11 cellular contexts compared by ENCODE assay signal in the genomic region with DNA sequence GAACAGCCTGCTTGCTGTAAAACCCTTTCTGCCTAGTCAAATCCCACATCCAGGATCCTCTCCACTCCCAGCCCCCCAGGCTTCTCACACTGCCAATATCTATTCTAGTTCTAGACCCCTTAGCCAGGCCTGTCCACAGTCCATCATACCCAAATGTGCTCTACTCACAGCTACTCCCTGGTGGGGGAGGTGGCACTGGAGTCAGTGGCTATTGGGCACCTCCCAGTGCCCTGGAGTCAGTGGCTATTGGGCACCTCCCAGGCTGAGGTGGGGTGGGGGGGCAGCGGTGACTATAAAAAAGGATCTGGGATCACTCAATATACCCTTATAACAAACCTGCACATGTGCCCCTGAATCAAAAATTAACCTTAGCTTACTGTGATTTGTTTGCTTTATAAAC. TPM values are rescaled to one million over a fixed set of nuclear protein-coding genes. Genes with fewer than 3 reads are reported as not detected.
DNase-seq lines count a peak whose midpoint lies in the region; ATAC-seq, FAIRE-seq and TF ChIP-seq lines count a peak whose summit lies in the region.
"Had no signal": no experiment of that assay in that cellular context is flagged by ENCODE, and none has a peak within 500 bp of the region (broad histone marks: within the 10 kb centered on the region; RNA-seq: fewer than 3 reads in every experiment).

No MANE protein-coding gene starts in this region.

- H3K9ac ChIP-seq in keratinocyte (ENCODE audit: control insufficient read depth, extremely low read depth, insufficient read depth, low read length): no peak overlapping the region

- CTCF ChIA-PET in activated naive CD4-positive, alpha-beta T cell treated with anti-CD3 and anti-CD28 coated beads for 36 hours (lab: Charles Lee): interaction anchor here (0.8 to 2.3 kb wide), 5 partner anchors 11 to 66 kb away, joined by 3 to 16 read pairs (median 3); no protein-coding TSS in a partner anchor
- CTCF ChIA-PET in T-cell (lab: Charles Lee): interaction anchor here in 1 of 2 donors (1.1 kb wide), 1 partner anchor 13 kb away, joined by 3 read pairs; no protein-coding TSS in a partner anchor

- no peak overlapping the region for H2AFZ ChIP-seq in keratinocyte (ENCODE audit: control insufficient read depth, low read length)

- H3K36me3 ChIP-seq in keratinocyte (ENCODE audit: control insufficient read depth in 2 of 2, extremely low read depth in 1 of 2, insufficient read depth in 2 of 2, low read length in 2 of 2) (no peaks in the 10 kb centered on the region), testis (ENCODE audit: low read depth, missing control alignments) (no peaks in the 10 kb centered on the region)
- H3K36me3 ChIP-seq: ovary, vagina had no signal

- H3K4me3 ChIP-seq in keratinocyte (ENCODE audit: control insufficient read depth in 2 of 3, extremely low read depth in 1 of 3, insufficient read depth in 2 of 3, low read depth in 1 of 3, low read length in 3 of 3) (no peak overlapping the region), testis (peak overlapping the region; percentile 57 to 65)

- no peaks in the 10 kb centered on the region for H3K36me3 Mint-ChIP-seq in activated naive CD4-positive, alpha-beta T cell treated with anti-CD3 and anti-CD28 coated beads for 36 hours (ENCODE audit: low read depth)
- H3K36me3 Mint-ChIP-seq in T-cell: peaks cover 11% of the 10 kb centered on the region

- H3K27ac ChIP-seq in keratinocyte (ENCODE audit: control insufficient read depth, insufficient read depth, low read length) (no peak overlapping the region), testis (no peak overlapping the region)
- H3K27ac ChIP-seq: ovary, vagina had no signal

- peaks cover 5% of the 10 kb centered on the region for H3K27me3 Mint-ChIP-seq in activated naive CD4-positive, alpha-beta T cell treated with anti-CD3 and anti-CD28 coated beads for 36 hours (ENCODE audit: low read depth)
- H3K27me3 Mint-ChIP-seq in T-cell: peaks cover 0 to 16% of the 10 kb centered on the region in 2 donors

- peak overlapping the region; percentile 16 for H3K4me3 Mint-ChIP-seq in activated naive CD4-positive, alpha-beta T cell treated with anti-CD3 and anti-CD28 coated beads for 36 hours
- H3K4me3 Mint-ChIP-seq in T-cell: peak overlapping the region; percentile 82 to 83 (median 82)

- ATAC-seq in T-cell (replicated peaks in 1 of 4): no peak
- ATAC-seq in GM19023 (IDR thresholded peaks at IDR 0.05; ENCODE audit: unreplicated experiment): no peak

- H3K9me3 ChIP-seq in keratinocyte (ENCODE audit: control insufficient read depth, low read depth, low read length): no peaks in the 10 kb centered on the region
- H3K9me3 ChIP-seq in testis: no peaks in the 10 kb centered on the region
- H3K9me3 ChIP-seq: ovary, vagina had no signal

- H3K27ac Mint-ChIP-seq in activated naive CD4-positive, alpha-beta T cell treated with anti-CD3 and anti-CD28 coated beads for 36 hours: no peak overlapping the region
- H3K27ac Mint-ChIP-seq in T-cell: no peak overlapping the region

- no peaks in the 10 kb centered on the region for H3K9me1 ChIP-seq in keratinocyte (ENCODE audit: control insufficient read depth, extremely low read depth, insufficient read depth, low read length)

- peak overlapping the region; percentile 91 for H3K4me2 ChIP-seq in keratinocyte (ENCODE audit: control insufficient read depth, extremely low read depth, insufficient read depth, low read depth, low read length)

- H4K20me1 ChIP-seq in keratinocyte (ENCODE audit: control insufficient read depth, extremely low read depth, insufficient read depth, low read length): no peaks in the 10 kb centered on the region

- TF ChIP-seq CTCF in keratinocyte (optimal IDR thresholded peaks at IDR 0.05 in 1 of 3, IDR thresholded peaks at IDR 0.05 in 1 of 3, conservative IDR thresholded peaks at IDR 0.05 in 1 of 3; ENCODE audit: extremely low read depth in 1 of 3, insufficient read depth in 2 of 3, low read length in 3 of 3) (no peak), testis (IDR thresholded peaks at IDR 0.05) (no peak)

- no peaks in the 10 kb centered on the region for H3K27me3 ChIP-seq in keratinocyte (ENCODE audit: control insufficient read depth, extremely low read depth, insufficient read depth, low read length)
- no peaks in the 10 kb centered on the region for H3K27me3 ChIP-seq in testis
- H3K27me3 ChIP-seq: ovary, vagina had no signal

- 38 to 43% methylated on average over 1 of the region's 1 CpG for WGBS in testis, 2 donors

- H3K9me3 Mint-ChIP-seq in activated naive CD4-positive, alpha-beta T cell treated with anti-CD3 and anti-CD28 coated beads for 36 hours: no peaks in the 10 kb centered on the region
- no peaks in the 10 kb centered on the region for H3K9me3 Mint-ChIP-seq in T-cell

- H3K79me2 ChIP-seq in keratinocyte (ENCODE audit: control insufficient read depth, insufficient read depth, low read length): no peaks in the 10 kb centered on the region

- POLR2A ChIA-PET in T-cell (lab: Charles Lee): interaction anchor here in 1 of 2 donors (0.5 to 0.6 kb wide), 2 partner anchors 45 to 74 kb away, joined by 3 to 4 read pairs; no protein-coding TSS in a partner anchor

- FAIRE-seq in keratinocyte (lab: Jason Lieb, UNC): no peak

- dilution Hi-C loops in keratinocyte (cut with MboI; ENCODE audit: extremely low pct_ligation_motif_present, low sequenced_read_pairs): no loop called here

- intact Hi-C loops in activated naive CD4-positive, alpha-beta T cell treated with anti-CD3 and anti-CD28 coated beads for 36 hours (cut with micrococcal nuclease): loop anchor here (5.0 kb wide), 1 partner anchor 50 kb away; the partner anchor contains the start of gene PLCB2
- intact Hi-C loops in testis (cut with DNase I; ENCODE audit: low total_unique reads): no loop called here

- no peak for TF ChIP-seq POLR2A in testis (IDR thresholded peaks at IDR 0.05)

- peaks cover 31% of the 10 kb centered on the region for H3K4me1 ChIP-seq in keratinocyte (ENCODE audit: control insufficient read depth, extremely low read depth, insufficient read depth, low read length)
- H3K4me1 ChIP-seq in testis: peaks cover 16% of the 10 kb centered on the region

- peaks cover 2% of the 10 kb centered on the region for H3K4me1 Mint-ChIP-seq in activated naive CD4-positive, alpha-beta T cell treated with anti-CD3 and anti-CD28 coated beads for 36 hours (ENCODE audit: low read depth)
- H3K4me1 Mint-ChIP-seq in T-cell: peaks cover 10 to 17% (median 12%) of the 10 kb centered on the region in 3 donors

- DNase-seq in activated naive CD4-positive, alpha-beta T cell treated with anti-CD3 and anti-CD28 coated beads for 36 hours: no peak
- DNase-seq in activated naive CD4-positive, alpha-beta T cell treated with Interleukin-2 at 50 U/mL for 16 hours: no peak
- DNase-seq in T-cell (no peak), keratinocyte (ENCODE audit: low read depth, low spot score) (no peak), testis (no peak), AG20443 (ENCODE audit: low spot score) (no peak), NCI-H128 (lab: John Stamatoyannopoulos, UW; ENCODE audit: unreplicated experiment) (no peak)

RNA-seq across cellular contexts. Expression of gene DISP2, which starts 0.8 kb away (rescaled TPM):
- total RNA-seq in activated naive CD4-positive, alpha-beta T cell treated with anti-CD3 and anti-CD28 coated beads for 36 hours: under 1 TPM in 1 of 2 experiments, not detected in 1; 0.02 TPM
- total RNA-seq in T-cell (1 to 10 TPM in 1 of 5 donors, under 1 TPM in 4; 0.03 to 1.4 (median 0.18) TPM), testis (1 to 10 TPM; 4.4 to 7.6 TPM)
- polyA plus RNA-seq in keratinocyte (0.12 to 0.68 TPM (median 0.12 TPM) in 3 replicates), testis (ENCODE audit: insufficient read depth, low read depth, low replicate concordance) (3.0 TPM)
- polyA plus RNA-seq in keratinocyte (2011; ENCODE audit: low read depth): 0.05 TPM
- polyA plus RNA-seq in keratinocyte (2011; cell fraction: cytosol; rRNA removed): 0.09 and 0.60 TPM in 2 replicates
- polyA plus RNA-seq in keratinocyte (2011; cell fraction: nucleus; rRNA removed): 0.97 and 1.1 TPM in 2 replicates
- polyA plus RNA-seq in keratinocyte (2012; ENCODE audit: low replicate concordance): 0.28 and 1.6 TPM in 2 replicates
- polyA minus RNA-seq in keratinocyte: 0.26 to 1.2 TPM (median 0.64 TPM) in 3 replicates
- 0.19 TPM for polyA minus RNA-seq in keratinocyte (2011; cell fraction: cytosol; rRNA and poly(A)+ RNA removed)
- 0.54 and 0.74 TPM in 2 replicates for polyA minus RNA-seq in keratinocyte (2011; cell fraction: nucleus; rRNA and poly(A)+ RNA removed)

RNA-seq across cellular contexts. Expression of gene PHGR1, which starts 6.4 kb away (rescaled TPM):
- not detected for total RNA-seq in activated naive CD4-positive, alpha-beta T cell treated with anti-CD3 and anti-CD28 coated beads for 36 hours
- total RNA-seq in T-cell (under 1 TPM in 1 of 5 donors, not detected in 4; 0.70 TPM), testis (not detected)
- polyA plus RNA-seq in keratinocyte (not detected in 3 replicates), testis (ENCODE audit: insufficient read depth, low read depth, low replicate concordance) (not detected)
- not detected for polyA plus RNA-seq in keratinocyte (2011; ENCODE audit: low read depth)
- polyA plus RNA-seq in keratinocyte (2011; cell fraction: cytosol; rRNA removed): not detected in 2 replicates
- not detected in 2 replicates for polyA plus RNA-seq in keratinocyte (2011; cell fraction: nucleus; rRNA removed)
- polyA plus RNA-seq in keratinocyte (2012; ENCODE audit: low replicate concordance): not detected in 2 replicates
- not detected in 3 replicates for polyA minus RNA-seq in keratinocyte
- not detected for polyA minus RNA-seq in keratinocyte (2011; cell fraction: cytosol; rRNA and poly(A)+ RNA removed)
- polyA minus RNA-seq in keratinocyte (2011; cell fraction: nucleus; rRNA and poly(A)+ RNA removed): not detected in 2 replicates
- polyA plus RNA-seq: BJ had no signal

RNA-seq across cellular contexts. Expression of gene CCDC9B, which starts 16.5 kb away (rescaled TPM):
- 1 to 10 TPM; 1.9 to 2.2 TPM for total RNA-seq in activated naive CD4-positive, alpha-beta T cell treated with anti-CD3 and anti-CD28 coated beads for 36 hours
- total RNA-seq in T-cell (1 to 10 TPM in 4 of 5 donors, under 1 TPM in 1; 0.80 to 2.2 (median 1.7) TPM), testis (10 to 100 TPM; 36.8 to 38.9 TPM)
- polyA plus RNA-seq in keratinocyte (6.3 to 9.6 TPM (median 7.4 TPM) in 3 replicates), testis (ENCODE audit: insufficient read depth, low read depth, low replicate concordance) (20.4 TPM)
- polyA plus RNA-seq in keratinocyte (2011; ENCODE audit: low read depth): 32.3 TPM
- 7.6 and 13.9 TPM in 2 replicates for polyA plus RNA-seq in keratinocyte (2011; cell fraction: cytosol; rRNA removed)
- 105 and 122 TPM in 2 replicates for polyA plus RNA-seq in keratinocyte (2011; cell fraction: nucleus; rRNA removed)
- 22.8 and 85.9 TPM in 2 replicates for polyA plus RNA-seq in keratinocyte (2012; ENCODE audit: low replicate concordance)
- 27.3 to 109 TPM (median 58.7 TPM) in 3 replicates for polyA minus RNA-seq in keratinocyte
- polyA minus RNA-seq in keratinocyte (2011; cell fraction: cytosol; rRNA and poly(A)+ RNA removed): 16.5 TPM
- polyA minus RNA-seq in keratinocyte (2011; cell fraction: nucleus; rRNA and poly(A)+ RNA removed): 44.7 and 58.6 TPM in 2 replicates

RNA-seq across cellular contexts. Expression of gene KNSTRN, which starts 25.3 kb away (rescaled TPM):
- 10 to 100 TPM; 60.7 to 62.1 TPM for total RNA-seq in activated naive CD4-positive, alpha-beta T cell treated with anti-CD3 and anti-CD28 coated beads for 36 hours
- total RNA-seq in T-cell: 1 to 10 TPM; 3.8 to 8.0 (median 6.2) TPM
- polyA plus RNA-seq in keratinocyte: 21.0 to 42.8 TPM (median 42.4 TPM) in 3 replicates
- 47.0 TPM for polyA plus RNA-seq in keratinocyte (2011; ENCODE audit: low read depth)
- 22.2 and 37.8 TPM in 2 replicates for polyA plus RNA-seq in keratinocyte (2011; cell fraction: cytosol; rRNA removed)
- 22.5 and 30.4 TPM in 2 replicates for polyA plus RNA-seq in keratinocyte (2011; cell fraction: nucleus; rRNA removed)
- polyA plus RNA-seq in keratinocyte (2012; ENCODE audit: low replicate concordance): 12.5 and 33.3 TPM in 2 replicates
- 17.3 to 74.2 TPM (median 19.2 TPM) in 3 replicates for polyA minus RNA-seq in keratinocyte
- polyA minus RNA-seq in keratinocyte (2011; cell fraction: cytosol; rRNA and poly(A)+ RNA removed): 18.4 TPM
- 9.4 and 21.8 TPM in 2 replicates for polyA minus RNA-seq in keratinocyte (2011; cell fraction: nucleus; rRNA and poly(A)+ RNA removed)
- 10 to 100 TPM; 39.6 to 66.9 TPM for total RNA-seq in testis
- 125 TPM for polyA plus RNA-seq in testis (ENCODE audit: insufficient read depth, low read depth, low replicate concordance)

RNA-seq across cellular contexts. Expression of gene INAFM2, which starts 33.8 kb away (rescaled TPM):
- 1 to 10 TPM; 4.9 to 6.5 TPM for total RNA-seq in activated naive CD4-positive, alpha-beta T cell treated with anti-CD3 and anti-CD28 coated beads for 36 hours
- 10 to 100 TPM in 1 of 5 donors, 1 to 10 TPM in 4; 5.5 to 10.9 (median 6.4) TPM for total RNA-seq in T-cell
- 9.1 to 15.2 TPM (median 13.5 TPM) in 3 replicates for polyA plus RNA-seq in keratinocyte
- polyA plus RNA-seq in keratinocyte (2011; ENCODE audit: low read depth): 2.5 TPM
- 8.5 and 17.1 TPM in 2 replicates for polyA plus RNA-seq in keratinocyte (2011; cell fraction: cytosol; rRNA removed)
- 17.2 and 18.4 TPM in 2 replicates for polyA plus RNA-seq in keratinocyte (2011; cell fraction: nucleus; rRNA removed)
- polyA plus RNA-seq in keratinocyte (2012; ENCODE audit: low replicate concordance): 7.8 and 18.3 TPM in 2 replicates
- polyA minus RNA-seq in keratinocyte: 4.8 to 6.7 TPM (median 6.4 TPM) in 3 replicates
- 10.7 TPM for polyA minus RNA-seq in keratinocyte (2011; cell fraction: cytosol; rRNA and poly(A)+ RNA removed)
- polyA minus RNA-seq in keratinocyte (2011; cell fraction: nucleus; rRNA and poly(A)+ RNA removed): 4.6 and 5.9 TPM in 2 replicates
- 10 to 100 TPM; 31.8 to 49.8 TPM for total RNA-seq in testis
- 43.4 TPM for polyA plus RNA-seq in testis (ENCODE audit: insufficient read depth, low read depth, low replicate concordance)

Comparison
In these comparisons a context has a peak if more than half of its experiments do, and no peak if none do; other contexts are left out.
1. H3K4me3 ChIP-seq: peak in testis (2 of 2); none in keratinocyte (0 of 3).
2. RNA of gene CCDC9B, which starts 16.5 kb away (total RNA-seq): 36.8 to 38.9 TPM in testis; 1.9 to 2.2 TPM in activated naive CD4-positive, alpha-beta T cell treated with anti-CD3 and anti-CD28 coated beads for 36 hours and 0.80 to 2.2 TPM in T-cell; every median in the first group is over 10 times any median in the second.